In genomic region chr19:54616840-54617560, GRCh38 we compare ENCODE assay signal across 11 cellular contexts. TPM values are rescaled to one million over a fixed set of nuclear protein-coding genes. Genes with fewer than 3 reads are reported as not detected.
DNase-seq lines count a peak whose midpoint lies in the region; ATAC-seq and TF ChIP-seq lines count a peak whose summit lies in the region.
"Had no signal": no experiment of that assay in that cellular context is flagged by ENCODE, and none has a peak within 500 bp of the region (broad histone marks: within the 10 kb centered on the region; RNA-seq: fewer than 3 reads in every experiment).

No MANE protein-coding gene starts in this region.

- TF ChIP-seq CTCF in gastrocnemius medialis (IDR thresholded peaks at IDR 0.05 in 4 of 5, conservative IDR thresholded peaks at IDR 0.05 in 1 of 5): no peak
- no peak for TF ChIP-seq CTCF in right atrium auricular region (IDR thresholded peaks at IDR 0.05)

- H3K27ac ChIP-seq in gastrocnemius medialis (no peak overlapping the region), right atrium auricular region (no peak overlapping the region)

- H3K36me3 ChIP-seq in gastrocnemius medialis (no peaks in the 10 kb centered on the region), right atrium auricular region (no peaks in the 10 kb centered on the region)

- peaks cover 62 to 80% (median 69%) of the 10 kb centered on the region in 3 donors for H3K4me1 Mint-ChIP-seq in naive B cell

- ATAC-seq in GM18858 (IDR thresholded peaks at IDR 0.05; ENCODE audit: unreplicated experiment): peak; percentile 68
- peak; percentile 85 for ATAC-seq in GM21529 (IDR thresholded peaks at IDR 0.05; ENCODE audit: unreplicated experiment)
- peak; percentile 79 for ATAC-seq in HG03378 (IDR thresholded peaks at IDR 0.05; ENCODE audit: unreplicated experiment)
- ATAC-seq in naive B cell (ENCODE audit: low read depth in 2 of 2): peak; percentile 67 to 72
- ATAC-seq in gastrocnemius medialis: no peak

- H3K9me3 Mint-ChIP-seq in naive B cell: peaks cover 0 to 4% (median 0%) of the 10 kb centered on the region in 7 donors

- H3K27me3 Mint-ChIP-seq in naive B cell: no peaks in the 10 kb centered on the region

- in situ Hi-C loops in gastrocnemius medialis (cut with MboI; ENCODE audit: low sequenced_read_pairs in 4 of 4): no loop called here

- peak overlapping the region; percentile 90 to 100 (median 96) for H3K4me3 Mint-ChIP-seq in naive B cell

- intact Hi-C loops in gastrocnemius medialis (cut with DNase I; ENCODE audit: low total_unique reads): no loop called here

- peak overlapping the region; percentile 90 to 99 (median 98) for H3K27ac Mint-ChIP-seq in naive B cell

- H3K27me3 ChIP-seq in gastrocnemius medialis (no peaks in the 10 kb centered on the region), right atrium auricular region (no peaks in the 10 kb centered on the region)

- H3K9me3 ChIP-seq in gastrocnemius medialis (no peaks in the 10 kb centered on the region), right atrium auricular region (peaks cover 0 to 16% of the 10 kb centered on the region in 2 donors)

- H3K36me3 Mint-ChIP-seq in naive B cell: peaks cover 0 to 7% of the 10 kb centered on the region in 2 donors

- H3K4me1 ChIP-seq in gastrocnemius medialis (no peaks in the 10 kb centered on the region), right atrium auricular region (no peaks in the 10 kb centered on the region)

- no peak for TF ChIP-seq POLR2A in gastrocnemius medialis (IDR thresholded peaks at IDR 0.05)

- DNase-seq in naive B cell (peak; percentile 51), gastrocnemius medialis (no peak), NCI-H128 (lab: John Stamatoyannopoulos, UW; ENCODE audit: unreplicated experiment) (no peak), right atrium auricular region (ENCODE audit: low spot score) (no peak)
- DNase-seq in activated CD4-positive, alpha-beta T cell treated with anti-CD3 and anti-CD28 coated beads, Interleukin-2, amount 50 U/mL, for 4 hours: no peak

- no peak overlapping the region for H3K4me3 ChIP-seq in gastrocnemius medialis
- no peak overlapping the region for H3K4me3 ChIP-seq in right atrium auricular region
- H3K4me3 ChIP-seq: skin epidermis had no signal

RNA-seq across cellular contexts. Expression of gene LILRB1, which starts 13.3 kb away (rescaled TPM):
- polyA plus RNA-seq in naive B cell (ENCODE audit: low read depth in 6 of 6): 10 to 100 TPM; 23.7 to 35.7 (median 27.9) TPM
- total RNA-seq in gastrocnemius medialis: under 1 TPM in 2 of 4 donors, not detected in 2; 0.39 to 0.69 TPM
- 1 to 10 TPM in 1 of 2 donors, under 1 TPM in 1; 0.33 to 1.9 TPM for total RNA-seq in right atrium auricular region
- total RNA-seq: LHCN-M2, SK-MEL-5 had no signal

RNA-seq across cellular contexts. Expression of gene LILRA1, which starts 23.6 kb away (rescaled TPM):
- 1 to 10 TPM in 1 of 6 donors, under 1 TPM in 4, not detected in 1; 0.35 to 1.4 (median 0.41) TPM for polyA plus RNA-seq in naive B cell (ENCODE audit: low read depth in 6 of 6)
- total RNA-seq in gastrocnemius medialis (under 1 TPM in 2 of 4 donors, not detected in 2; 0.40 to 0.62 TPM), right atrium auricular region (under 1 TPM in 1 of 2 donors, not detected in 1; 0.47 TPM)
- total RNA-seq: LHCN-M2, SK-MEL-5 had no signal

RNA-seq across cellular contexts. Expression of gene LILRA2, which starts 43.4 kb away (rescaled TPM):
- 1 to 10 TPM; 1.4 to 9.2 (median 2.9) TPM for polyA plus RNA-seq in naive B cell (ENCODE audit: low read depth in 6 of 6)
- total RNA-seq in gastrocnemius medialis: 1 to 10 TPM in 1 of 4 donors, under 1 TPM in 2, not detected in 1; 0.44 to 1.0 (median 0.91) TPM
- 1 to 10 TPM in 1 of 2 donors, not detected in 1; 1.8 TPM for total RNA-seq in right atrium auricular region
- total RNA-seq: LHCN-M2, SK-MEL-5 had no signal

RNA-seq across cellular contexts. Expression of gene LILRB4, which starts 45.8 kb away (rescaled TPM):
- under 1 TPM in 2 of 6 donors, not detected in 4; 0.16 to 0.48 TPM for polyA plus RNA-seq in naive B cell (ENCODE audit: low read depth in 6 of 6)
- 1 to 10 TPM in 2 of 4 donors, under 1 TPM in 2; 0.24 to 4.0 (median 1.0) TPM for total RNA-seq in gastrocnemius medialis
- total RNA-seq in right atrium auricular region: 1 to 10 TPM; 2.0 to 5.2 TPM
- total RNA-seq: LHCN-M2, SK-MEL-5 had no signal

Comparison
In these comparisons a context has a peak if more than half of its experiments do, and no peak if none do; other contexts are left out.
1. ATAC-seq: peak in GM18858 (single experiment), GM21529 (single experiment), HG03378 (single experiment) and naive B cell (2 of 2); none in gastrocnemius medialis (0 of 2).